Comparison of ENCODE assay signal across 8 cellular contexts in the genomic region with DNA sequence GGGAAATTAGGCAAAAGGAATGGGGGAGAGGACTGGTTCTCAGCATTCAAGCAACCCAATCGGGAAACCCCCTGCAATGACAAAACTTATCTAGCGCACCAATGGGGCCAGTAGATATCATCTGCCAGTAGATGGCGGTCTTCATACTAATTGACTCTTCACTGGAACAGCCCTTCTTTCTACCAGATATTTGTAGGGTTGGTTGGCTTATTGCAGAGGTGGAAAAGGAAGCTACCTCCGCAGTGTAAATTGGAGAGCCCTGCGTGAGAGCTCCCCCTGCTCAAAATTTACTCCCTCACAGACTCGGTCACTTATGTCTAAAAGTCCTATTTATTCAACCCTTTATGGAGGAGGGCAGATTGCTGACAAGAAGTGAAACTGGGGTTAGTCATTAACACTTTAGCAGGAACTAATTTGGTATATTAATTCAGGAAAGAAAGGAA.
A peak's percentile ranks its signal among the peaks of the same experiment; 100 is the strongest.
DNase-seq lines count a peak whose midpoint lies in the region; ATAC-seq and TF ChIP-seq lines count a peak whose summit lies in the region.

No MANE protein-coding gene starts in this region.

- peak; percentile 8 for DNase-seq in AG04450 (ENCODE audit: low read depth, low spot score)
- peak; percentile 12 to 79 for DNase-seq in NOMO-1 (lab: John Stamatoyannopoulos, UW; ENCODE audit: unreplicated experiment in 2 of 2)
- peak; percentile 62 for DNase-seq in activated CD8-positive, alpha-beta memory T cell treated with anti-CD3 and anti-CD28 coated beads, Interleukin-2, amount 50 U/mL, for 4 hours
- DNase-seq in fibroblast of lung (ENCODE audit: low read depth in 2 of 2), result peak; percentile 4 to 72
- DNase-seq in trophoblast cell, result peak; percentile 39 to 66
- no peak for DNase-seq in NCI-H1092 (lab: John Stamatoyannopoulos, UW)

- H3K14ac ChIP-seq in trophoblast cell (ENCODE audit: low read length), result no peak overlapping the region

- no peaks in the 10 kb centered on the region for H3K79me1 ChIP-seq in trophoblast cell (ENCODE audit: low read length)

- H3K4me3 ChIP-seq in AG04450 (ENCODE audit: low read depth, low read length) (no peak overlapping the region), fibroblast of lung (replicated peaks in 1 of 4; ENCODE audit: control extremely low read depth in 1 of 4, insufficient read depth in 1 of 4, low read depth in 3 of 4, low read length in 4 of 4) (no peak overlapping the region), trophoblast cell (ENCODE audit: low read depth, low read length) (no peak overlapping the region)

- H4K8ac ChIP-seq in trophoblast cell (ENCODE audit: low read depth, low read length), result no peak overlapping the region

- no peak overlapping the region for H2BK5ac ChIP-seq in trophoblast cell (ENCODE audit: low read depth, low read length, poor library complexity)

- H3K18ac ChIP-seq in trophoblast cell (ENCODE audit: low read length), result no peak overlapping the region

- no peak overlapping the region for H2BK120ac ChIP-seq in trophoblast cell (ENCODE audit: insufficient read depth, low read length, poor library complexity)

- H3K27me3 ChIP-seq in AG04450 (ENCODE audit: control insufficient read depth, insufficient read depth, low read length) (peaks cover 3% of the 10 kb centered on the region), fibroblast of lung (ENCODE audit: control insufficient read depth, insufficient read depth, low read length) (no peaks in the 10 kb centered on the region), trophoblast cell (ENCODE audit: insufficient read depth, low read length) (no peaks in the 10 kb centered on the region)

- H3K36me3 ChIP-seq in fibroblast of lung (ENCODE audit: control insufficient read depth, insufficient read depth, low read length) (no peaks in the 10 kb centered on the region), trophoblast cell (ENCODE audit: control insufficient read depth in 1 of 2, insufficient read depth in 2 of 2, low read length in 2 of 2) (no peaks in the 10 kb centered on the region)

- H3K9ac ChIP-seq in fibroblast of lung (ENCODE audit: insufficient read depth, low read length), result no peak overlapping the region
- no peak overlapping the region for H3K9ac ChIP-seq in trophoblast cell (ENCODE audit: low read length)

- H3K4me1 ChIP-seq in fibroblast of lung (ENCODE audit: control insufficient read depth, extremely low read depth, insufficient read depth, low read length), result no peaks in the 10 kb centered on the region
- peaks cover 2 to 3% of the 10 kb centered on the region in 2 experiments for H3K4me1 ChIP-seq in trophoblast cell (ENCODE audit: control insufficient read depth in 1 of 2, insufficient read depth in 2 of 2, low read length in 2 of 2)

- peak; percentile 75 for TF ChIP-seq CTCF in AG04450 (IDR thresholded peaks at IDR 0.05; ENCODE audit: low read depth, low read length)
- TF ChIP-seq CTCF in fibroblast of lung (conservative IDR thresholded peaks at IDR 0.05 in 1 of 2, IDR thresholded peaks at IDR 0.05 in 1 of 2; ENCODE audit: low read depth in 1 of 2, low read length in 2 of 2), result peak; percentile 61 to 76

- POLR2A ChIA-PET in AG04450 (lab: Yijun Ruan, JAX), result no interaction called here

- no peak overlapping the region for H3K23ac ChIP-seq in trophoblast cell (ENCODE audit: low read length)

- H3K4me2 ChIP-seq in fibroblast of lung (ENCODE audit: extremely low read depth, insufficient read depth, low read length), result no peak overlapping the region
- H3K4me2 ChIP-seq in trophoblast cell (ENCODE audit: low read length), result no peak overlapping the region

- H4K12ac ChIP-seq in trophoblast cell (ENCODE audit: low read depth, low read length), result no peak overlapping the region

- H4K20me1 ChIP-seq in fibroblast of lung (ENCODE audit: control insufficient read depth, extremely low read depth, insufficient read depth, low read length), result no peaks in the 10 kb centered on the region

- no peaks in the 10 kb centered on the region for H3K79me2 ChIP-seq in fibroblast of lung (ENCODE audit: control insufficient read depth, insufficient read depth, low read length)
- no peaks in the 10 kb centered on the region for H3K79me2 ChIP-seq in trophoblast cell (ENCODE audit: control insufficient read depth, insufficient read depth, low read length, poor library complexity)

- H4K91ac ChIP-seq in trophoblast cell (ENCODE audit: low read depth, low read length), result no peak overlapping the region

- CTCF ChIA-PET in AG04450 (lab: Charles Lee), result interaction anchor here (0.6 to 3.1 kb wide), 29 partner anchors 9 to 738 kb away, joined by 3 to 107 read pairs (median 4); no protein-coding TSS in a partner anchor

- H3K27ac ChIP-seq in AG04450 (ENCODE audit: low read depth, low read length) (no peak overlapping the region), fibroblast of lung (ENCODE audit: insufficient read depth, low read length) (no peak overlapping the region), trophoblast cell (ENCODE audit: low read depth, low read length) (no peak overlapping the region)

- ATAC-seq in GM18861 (IDR thresholded peaks at IDR 0.05; ENCODE audit: unreplicated experiment), result peak; percentile 86
- ATAC-seq in HG02981 (IDR thresholded peaks at IDR 0.05; ENCODE audit: unreplicated experiment), result peak; percentile 83

- H2AFZ ChIP-seq in fibroblast of lung (ENCODE audit: low read length) (no peak overlapping the region), trophoblast cell (ENCODE audit: insufficient read depth, low read length, poor library complexity) (no peak overlapping the region)

- no peak overlapping the region for H3K4ac ChIP-seq in trophoblast cell (ENCODE audit: low read depth, low read length)

- H2AK5ac ChIP-seq in trophoblast cell (ENCODE audit: low read length), result no peak overlapping the region

- WGBS in trophoblast cell (ENCODE audit: extremely low coverage, insufficient coverage, insufficient read length), result no CpG with 5 or more reads among the region's 6 CpGs

- no peak overlapping the region for H2BK12ac ChIP-seq in trophoblast cell (ENCODE audit: low read length)

- H3K9me3 ChIP-seq in AG04450 (ENCODE audit: control insufficient read depth, insufficient read depth, low read length), result no peaks in the 10 kb centered on the region
- H3K9me3 ChIP-seq in fibroblast of lung (ENCODE audit: control insufficient read depth, insufficient read depth, low read depth, low read length), result no peaks in the 10 kb centered on the region
- no peaks in the 10 kb centered on the region for H3K9me3 ChIP-seq in trophoblast cell (ENCODE audit: insufficient read depth, low read depth, low read length)
